In the genomic region with DNA sequence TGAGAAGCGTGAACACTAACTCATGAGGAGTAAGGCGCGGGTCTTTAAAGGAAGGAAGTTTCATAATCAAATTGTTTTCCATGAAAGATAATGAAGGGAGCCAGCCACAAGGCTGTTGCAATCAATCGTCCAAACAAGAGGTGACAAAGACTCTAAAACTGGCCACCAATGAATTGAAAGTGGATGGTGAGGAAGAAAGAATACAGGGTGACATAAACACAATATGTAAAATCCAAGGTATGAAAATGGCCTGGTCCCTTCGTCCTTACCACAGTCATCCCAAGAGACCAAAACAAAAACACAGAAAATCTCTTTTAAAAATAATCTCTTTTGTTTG, we compare ENCODE assay signal across 1 cellular context.
TF ChIP-seq lines count a peak whose summit lies in the region.

No MANE protein-coding gene starts in this region.

TF ChIP-seq in GM12878, 131 proteins besides CTCF, POLR2A, EP300 and RAD21 (continued from another document):
- TF ChIP-seq MEF2B (IDR thresholded peaks at IDR 0.05; ENCODE audit: partially characterized antibody, poor library complexity, severe bottlenecking), result peak; percentile 82
- TF ChIP-seq TBL1XR1 (IDR thresholded peaks at IDR 0.05; ENCODE audit: low read depth, low read length), result 0 out of 2 replicates have a peak, but pooled peaks have one; percentile 39
- peak; percentile 33; the same call in 1 of the 3 replicates for TF ChIP-seq POU2F2 (IDR thresholded peaks at IDR 0.05; ENCODE audit: borderline replicate concordance, low read depth, low read length)
